1 cellular context compared by ENCODE assay signal in genomic region chr9:124771021-124771866, GRCh38.
TF ChIP-seq lines count a peak whose summit lies in the region.

NR6A1 (minus strand) TSS chr9:124771311.

TF ChIP-seq in HEK293, 187 proteins besides CTCF, POLR2A, EP300 and RAD21 (continued from another document):
- TF ChIP-seq KLF17 (tag by site-specific recombination; IDR thresholded peaks at IDR 0.05) (peak; percentile 53), ZNF530 (tag by site-specific recombination; IDR thresholded peaks at IDR 0.05; ENCODE audit: low read depth) (no peak), GLI4 (tag by site-specific recombination; IDR thresholded peaks at IDR 0.05) (no peak), PRDM1 (tag by site-specific recombination; IDR thresholded peaks at IDR 0.05) (no peak), ZNF175 (tag by site-specific recombination; IDR thresholded peaks at IDR 0.05) (no peak), RBAK (tag by site-specific recombination; IDR thresholded peaks at IDR 0.05) (peak; percentile 72; the same call in 1 of the 2 replicates), KLF10 (tag by site-specific recombination; IDR thresholded peaks at IDR 0.05) (peak; percentile 93), ZBTB8A (tag by site-specific recombination; IDR thresholded peaks at IDR 0.05) (peak; percentile 54), ZNF121 (tag by site-specific recombination; IDR thresholded peaks at IDR 0.05) (no peak), ZNF629 (tag by site-specific recombination; IDR thresholded peaks at IDR 0.05) (peak; percentile 91), IKZF3 (tag by site-specific recombination; IDR thresholded peaks at IDR 0.05) (peak; percentile 52; the same call in 1 of the 2 replicates), ZNF843 (tag by site-specific recombination; IDR thresholded peaks at IDR 0.05) (0 out of 2 replicates have a peak, but pooled peaks have one; percentile 19), ZNF555 (tag by site-specific recombination; conservative IDR thresholded peaks at IDR 0.05) (no peak), EGR2 (tag by site-specific recombination; IDR thresholded peaks at IDR 0.05; ENCODE audit: low read depth) (peak; percentile 27; the same call in 1 of the 2 replicates), ZBTB48 (tag by site-specific recombination; IDR thresholded peaks at IDR 0.05) (peak; percentile 98), ZNF391 (tag by site-specific recombination; IDR thresholded peaks at IDR 0.05; ENCODE audit: borderline replicate concordance, low read depth) (no peak), GLIS1 (tag by site-specific recombination; IDR thresholded peaks at IDR 0.05) (peak; percentile 68; the same call in 1 of the 2 replicates), HOXA7 (CRISPR knock-in tag; IDR thresholded peaks at IDR 0.05; ENCODE audit: borderline replicate concordance) (no peak), ZNF24 (tag by site-specific recombination; IDR thresholded peaks at IDR 0.05) (0 out of 2 replicates have a peak, but pooled peaks have one; percentile 55)
